In genomic region chr14:96040836-96041371, GRCh38 we compare ENCODE assay signal across 11 cellular contexts. TPM values are rescaled to one million over a fixed set of nuclear protein-coding genes. Genes with fewer than 3 reads are reported as not detected.
A peak's percentile ranks its signal among the peaks of the same experiment; 100 is the strongest.
DNase-seq lines count a peak whose midpoint lies in the region; TF ChIP-seq lines count a peak whose summit lies in the region.
"Had no signal": no experiment of that assay in that cellular context is flagged by ENCODE, and none has a peak within 500 bp of the region (broad histone marks: within the 10 kb centered on the region; RNA-seq: fewer than 3 reads in every experiment).

No MANE protein-coding gene starts in this region.

- TF ChIP-seq CTCF in HFF-Myc (IDR thresholded peaks at IDR 0.05; ENCODE audit: low read depth, low read length, missing control alignments) (no peak), esophagus muscularis mucosa (IDR thresholded peaks at IDR 0.05) (no peak), neural progenitor cell (IDR thresholded peaks at IDR 0.05) (no peak), prostate gland (IDR thresholded peaks at IDR 0.05) (no peak), esophagus squamous epithelium (IDR thresholded peaks at IDR 0.05) (no peak)

- peaks cover 49% of the 10 kb centered on the region for H4K20me1 ChIP-seq in BLaER1
- peaks cover 11% of the 10 kb centered on the region for H4K20me1 ChIP-seq in neural progenitor cell (ENCODE audit: low read depth)

- peaks cover 7% of the 10 kb centered on the region for H3F3A ChIP-seq in neural progenitor cell (ENCODE audit: low read depth)

- peaks cover 37% of the 10 kb centered on the region for H3K36me3 Mint-ChIP-seq in neural progenitor cell

- DNase-seq in HFF-Myc (ENCODE audit: extremely low read depth, low read depth) = no peak
- no peak for DNase-seq in esophagus muscularis mucosa (ENCODE audit: extremely low spot score)
- DNase-seq in neural progenitor cell (ENCODE audit: low spot score) = no peak
- no peak for DNase-seq in posterior cingulate gyrus
- DNase-seq in prostate gland (ENCODE audit: low spot score) = no peak
- DNase-seq in esophagus squamous epithelium (lab: John Stamatoyannopoulos, UW) = no peak
- DNase-seq in NOMO-1 (lab: John Stamatoyannopoulos, UW; ENCODE audit: unreplicated experiment in 2 of 2) = no peak
- DNase-seq: NCI-H524 treated with DMSO at 0.1 percent for 48 hours, spleen had no signal

- TF ChIP-seq POLR2A in esophagus muscularis mucosa (IDR thresholded peaks at IDR 0.05; ENCODE audit: low read depth) (no peak), prostate gland (IDR thresholded peaks at IDR 0.05) (no peak), esophagus squamous epithelium (IDR thresholded peaks at IDR 0.05) (no peak)

- peak overlapping the region; percentile 92; the same call in 1 of the 2 replicates for H3K9ac ChIP-seq in BLaER1
- no peak overlapping the region for H3K9ac ChIP-seq in neural progenitor cell

- H3K9me3 ChIP-seq in BLaER1 = peaks cover 9% of the 10 kb centered on the region; the same call in 1 of the 2 replicates
- H3K9me3 ChIP-seq in esophagus muscularis mucosa = peaks cover 0 to 2% (median 0%) of the 10 kb centered on the region in 4 donors
- no peaks in the 10 kb centered on the region for H3K9me3 ChIP-seq in neural progenitor cell (ENCODE audit: low read depth)
- H3K9me3 ChIP-seq in prostate gland = no peaks in the 10 kb centered on the region
- no peaks in the 10 kb centered on the region for H3K9me3 ChIP-seq in esophagus squamous epithelium
- H3K9me3 ChIP-seq: spleen had no signal

- peaks cover 5% of the 10 kb centered on the region for H3K9me3 Mint-ChIP-seq in neural progenitor cell

- H3K4me3 ChIP-seq in BLaER1 (peak overlapping the region; percentile 98), HFF-Myc (replicated peaks; ENCODE audit: low read depth, low read length) (peak overlapping the region; percentile 70), esophagus muscularis mucosa (peak overlapping the region; percentile 70 to 90 (median 83)), neural progenitor cell (no peak overlapping the region), prostate gland (no peak overlapping the region), esophagus squamous epithelium (peak overlapping the region in 1 of 4 donors; percentile 74)

- TF ChIP-seq EP300 in esophagus muscularis mucosa (IDR thresholded peaks at IDR 0.05) = peak; percentile 76

- intact Hi-C loops in esophagus muscularis mucosa (cut with DNase I) (no loop called here), posterior cingulate gyrus (cut with DNase I) (no loop called here), prostate gland (cut with DNase I) (no loop called here), esophagus squamous epithelium (cut with DNase I) (no loop called here)

- H3K36me3 ChIP-seq in BLaER1 (peaks cover 39% of the 10 kb centered on the region), esophagus muscularis mucosa (no peaks in the 10 kb centered on the region), neural progenitor cell (no peaks in the 10 kb centered on the region), prostate gland (no peaks in the 10 kb centered on the region), esophagus squamous epithelium (no peaks in the 10 kb centered on the region)
- H3K36me3 ChIP-seq: cardiac muscle cell, spleen had no signal

- peak overlapping the region; percentile 98 for H3K27ac Mint-ChIP-seq in neural progenitor cell

- peak overlapping the region; percentile 98 for H3K4me3 Mint-ChIP-seq in neural progenitor cell

- 45% methylated on average over 9 of the region's 9 CpGs for WGBS in esophagus muscularis mucosa
- WGBS in prostate gland = 59% methylated on average over 9 of the region's 9 CpGs
- 55 to 69% methylated on average over 7 to 8 of the region's 9 CpGs for WGBS in esophagus squamous epithelium, 2 donors

- peaks cover 31% of the 10 kb centered on the region for H3K4me1 Mint-ChIP-seq in neural progenitor cell

- peaks cover 18% of the 10 kb centered on the region for H3K27me3 Mint-ChIP-seq in neural progenitor cell (ENCODE audit: insufficient read depth, low read depth)

- no peak overlapping the region for H2AFZ ChIP-seq in neural progenitor cell (replicated peaks)

- H3K4me1 ChIP-seq in BLaER1 (peaks cover 53% of the 10 kb centered on the region), esophagus muscularis mucosa (peaks cover 9 to 68% (median 48%) of the 10 kb centered on the region in 4 donors), neural progenitor cell (peaks cover 3% of the 10 kb centered on the region), prostate gland (replicated peaks) (no peaks in the 10 kb centered on the region), esophagus squamous epithelium (peaks cover 25 to 49% (median 34%) of the 10 kb centered on the region in 3 donors)

- H3K27ac ChIP-seq in BLaER1 (no peak overlapping the region), esophagus muscularis mucosa (replicated peaks in 1 of 4) (peak overlapping the region; percentile 90 to 93 (median 90)), neural progenitor cell (no peak overlapping the region), prostate gland (no peak overlapping the region), esophagus squamous epithelium (peak overlapping the region in 1 of 4 donors; percentile 86)
- H3K27ac ChIP-seq: cardiac muscle cell had no signal

- no peaks in the 10 kb centered on the region for H3K27me3 ChIP-seq in BLaER1
- H3K27me3 ChIP-seq in esophagus muscularis mucosa = no peaks in the 10 kb centered on the region
- peaks cover 57% of the 10 kb centered on the region for H3K27me3 ChIP-seq in neural progenitor cell
- H3K27me3 ChIP-seq in prostate gland (replicated peaks; ENCODE audit: insufficient read depth) = no peaks in the 10 kb centered on the region
- peaks cover 0 to 24% (median 0%) of the 10 kb centered on the region in 4 donors for H3K27me3 ChIP-seq in esophagus squamous epithelium

- no peaks in the 10 kb centered on the region for H3K79me2 ChIP-seq in neural progenitor cell (ENCODE audit: low read depth)

- H3K4me2 ChIP-seq in BLaER1 (peak overlapping the region; percentile 95), neural progenitor cell (no peak overlapping the region)

RNA-seq across cellular contexts. Expression of gene C14orf132, which starts 1.7 kb away (rescaled TPM):
- total RNA-seq in esophagus muscularis mucosa = 10 to 100 TPM; 28.3 to 78.3 (median 59.2) TPM
- total RNA-seq in neural progenitor cell (ENCODE audit: low replicate concordance) = 5.5 and 8.1 TPM in 2 replicates
- total RNA-seq in prostate gland = 1 to 10 TPM; 6.6 to 7.8 TPM
- 10 to 100 TPM in 1 of 4 donors, 1 to 10 TPM in 3; 3.0 to 13.5 (median 3.9) TPM for total RNA-seq in esophagus squamous epithelium

Comparison
In these comparisons a context has a peak if more than half of its experiments do, and no peak if none do; other contexts are left out.
1. H3K27ac ChIP-seq: peak in esophagus muscularis mucosa (4 of 4); none in BLaER1 (single experiment), neural progenitor cell (single experiment) and prostate gland (0 of 2).
2. H3K4me3 ChIP-seq: peak in BLaER1 (single experiment), HFF-Myc (single experiment) and esophagus muscularis mucosa (4 of 4); none in neural progenitor cell (single experiment) and prostate gland (0 of 2).